Comparison of ENCODE assay signal across 13 cellular contexts in genomic region chr19:4987692-4988370, GRCh38. TPM values are rescaled to one million over a fixed set of nuclear protein-coding genes. Genes with fewer than 3 reads are reported as not detected.
DNase-seq lines count a peak whose midpoint lies in the region; ATAC-seq and TF ChIP-seq lines count a peak whose summit lies in the region.
"Had no signal": no experiment of that assay in that cellular context is flagged by ENCODE, and none has a peak within 500 bp of the region (broad histone marks: within the 10 kb centered on the region; RNA-seq: fewer than 3 reads in every experiment).

No MANE protein-coding gene starts in this region.

- H3K4me3 Mint-ChIP-seq in dendritic cell treated with granulocyte-macrophage colony-stimulating factor and Interleukin-4, amounts not matched to agents 40 ng/mL and 50 ng/mL, for 4 days = no peak overlapping the region
- peak overlapping the region; percentile 25 to 58 (median 28) for H3K4me3 Mint-ChIP-seq in nephron
- H3K4me3 Mint-ChIP-seq: activated CD8-positive, alpha-beta T cell treated with anti-CD3 and anti-CD28 coated beads for 36 hours; activated T-helper 17 cell treated with anti-CD3 and anti-CD28 coated beads, Interleukin-2, amount 50 U/mL, for 72 hours had no signal

- no peaks in the 10 kb centered on the region for H3K27me3 ChIP-seq in right cardiac atrium (ENCODE audit: control insufficient read depth, insufficient read depth)

- H3K36me3 Mint-ChIP-seq in dendritic cell treated with granulocyte-macrophage colony-stimulating factor and Interleukin-4, amounts not matched to agents 40 ng/mL and 50 ng/mL, for 4 days (ENCODE audit: low read depth) = peaks cover 61% of the 10 kb centered on the region
- H3K36me3 Mint-ChIP-seq in nephron (ENCODE audit: low read depth) = peaks cover 15% of the 10 kb centered on the region

- no peak for TF ChIP-seq CTCF in nephron (IDR thresholded peaks at IDR 0.05; ENCODE audit: unreplicated experiment in 3 of 3)

- H3K4me1 ChIP-seq in right cardiac atrium (ENCODE audit: control insufficient read depth, insufficient read depth, low read length) = peaks cover 25% of the 10 kb centered on the region

- WGBS in right cardiac atrium = 65% methylated on average over 24 of the region's 24 CpGs

- H3K27me3 Mint-ChIP-seq in dendritic cell treated with granulocyte-macrophage colony-stimulating factor and Interleukin-4, amounts not matched to agents 40 ng/mL and 50 ng/mL, for 4 days = no peaks in the 10 kb centered on the region
- no peaks in the 10 kb centered on the region for H3K27me3 Mint-ChIP-seq in nephron (ENCODE audit: low read depth)
- H3K27me3 Mint-ChIP-seq: activated CD8-positive, alpha-beta T cell treated with anti-CD3 and anti-CD28 coated beads for 36 hours; activated T-helper 17 cell treated with anti-CD3 and anti-CD28 coated beads, Interleukin-2, amount 50 U/mL, for 72 hours; progenitor cell of endocrine pancreas had no signal

- H3K27ac ChIP-seq in right cardiac atrium (ENCODE audit: low read length) = no peak overlapping the region

- no peaks in the 10 kb centered on the region for H3K9me3 Mint-ChIP-seq in dendritic cell treated with granulocyte-macrophage colony-stimulating factor and Interleukin-4, amounts not matched to agents 40 ng/mL and 50 ng/mL, for 4 days
- H3K9me3 Mint-ChIP-seq in nephron = peaks cover 2% of the 10 kb centered on the region
- H3K9me3 Mint-ChIP-seq: activated T-helper 17 cell treated with anti-CD3 and anti-CD28 coated beads, Interleukin-2, amount 50 U/mL, for 72 hours had no signal

- no peak for ATAC-seq in right cardiac atrium
- no peak for ATAC-seq in HG02763 (IDR thresholded peaks at IDR 0.05; ENCODE audit: unreplicated experiment)
- ATAC-seq in GM18873 (IDR thresholded peaks at IDR 0.05; ENCODE audit: low FRiP score, unreplicated experiment) = no peak
- ATAC-seq: activated CD8-positive, alpha-beta T cell treated with anti-CD3 and anti-CD28 coated beads for 36 hours; activated T-helper 17 cell treated with anti-CD3 and anti-CD28 coated beads, Interleukin-2, amount 50 U/mL, for 72 hours had no signal

- peak in 2 of 3 donors; percentile 45 to 53 for DNase-seq in right cardiac atrium
- DNase-seq in cardiac septum (ENCODE audit: low spot score) = no peak
- DNase-seq in NK-92 (lab: John Stamatoyannopoulos, UW; ENCODE audit: unreplicated experiment) = no peak
- DNase-seq in NCI-H1694 (lab: John Stamatoyannopoulos, UW) = no peak
- DNase-seq: ACHN; activated CD8-positive, alpha-beta T cell treated with anti-CD3 and anti-CD28 coated beads for 36 hours; NCI-H446 had no signal

- H3K9me3 ChIP-seq in right cardiac atrium (ENCODE audit: control insufficient read depth, low read length) = no peaks in the 10 kb centered on the region

- H3K27ac Mint-ChIP-seq in dendritic cell treated with granulocyte-macrophage colony-stimulating factor and Interleukin-4, amounts not matched to agents 40 ng/mL and 50 ng/mL, for 4 days = peak overlapping the region; percentile 9
- peak overlapping the region; percentile 4 to 61 (median 24) for H3K27ac Mint-ChIP-seq in nephron
- H3K27ac Mint-ChIP-seq: activated CD8-positive, alpha-beta T cell treated with anti-CD3 and anti-CD28 coated beads for 36 hours; activated T-helper 17 cell treated with anti-CD3 and anti-CD28 coated beads, Interleukin-2, amount 50 U/mL, for 72 hours; progenitor cell of endocrine pancreas had no signal

- H3K4me3 ChIP-seq in right cardiac atrium (ENCODE audit: low read length) = no peak overlapping the region

- intact Hi-C loops in right cardiac atrium (cut with DNase I) = loop anchor here in 1 of 4 donors (5.0 kb wide), 1 partner anchor 39 kb away; no protein-coding TSS in a partner anchor
- intact Hi-C loops in cardiac septum (cut with DNase I) = no loop called here
- intact Hi-C loops in dendritic cell treated with granulocyte-macrophage colony-stimulating factor and Interleukin-4, amounts not matched to agents 40 ng/mL and 50 ng/mL, for 4 days (cut with micrococcal nuclease) = no loop called here

- H3K4me1 Mint-ChIP-seq in dendritic cell treated with granulocyte-macrophage colony-stimulating factor and Interleukin-4, amounts not matched to agents 40 ng/mL and 50 ng/mL, for 4 days (ENCODE audit: low read depth) = peaks cover 34% of the 10 kb centered on the region
- H3K4me1 Mint-ChIP-seq in nephron = peaks cover 60% of the 10 kb centered on the region
- H3K4me1 Mint-ChIP-seq: activated T-helper 17 cell treated with anti-CD3 and anti-CD28 coated beads, Interleukin-2, amount 50 U/mL, for 72 hours had no signal

RNA-seq across cellular contexts. Expression of gene KDM4B, which starts 18.9 kb away (rescaled TPM):
- total RNA-seq in right cardiac atrium (10 to 100 TPM; 23.9 to 37.5 (median 30.8) TPM), cardiac septum (27.6 TPM)
- polyA plus RNA-seq in right cardiac atrium = 18.8 TPM

Comparison
In these comparisons a context has a peak if more than half of its experiments do, and no peak if none do; other contexts are left out.
1. DNase-seq: peak in right cardiac atrium (2 of 3); none in cardiac septum (single experiment), NK-92 (single experiment) and NCI-H1694 (single experiment).